8 cellular contexts compared by ENCODE assay signal in genomic region chr6:44001318-44001868, GRCh38.
DNase-seq lines count a peak whose midpoint lies in the region; ATAC-seq and TF ChIP-seq lines count a peak whose summit lies in the region.

No MANE protein-coding gene starts in this region.

- peak overlapping the region; percentile 95 for H3K4me3 Mint-ChIP-seq in activated CD8-positive, alpha-beta T cell treated with anti-CD3 and anti-CD28 coated beads for 36 hours

- peak; percentile 20 to 32 for DNase-seq in activated CD4-positive, alpha-beta T cell treated with anti-CD3 and anti-CD28 coated beads, Interleukin-2, amount 50 U/mL, for 48 hours
- DNase-seq in activated CD4-positive, alpha-beta T cell treated with anti-CD3 and anti-CD28 coated beads, Interleukin-2, amount 50 U/mL, for 1 hour = no peak
- DNase-seq in HuH-7 (ENCODE audit: low spot score) = peak; percentile 88
- peak; percentile 71 for DNase-seq in activated CD8-positive, alpha-beta T cell treated with anti-CD3 and anti-CD28 coated beads for 36 hours
- no peak for DNase-seq in kidney epithelial cell (ENCODE audit: low read depth)
- DNase-seq in NK-92 treated with Interleukin-12 subunit alpha and Interleukin-12 subunit beta, amount 100 ng/mL, for 24 hours (lab: John Stamatoyannopoulos, UW) = no peak
- no peak for DNase-seq in NCI-H1048 (lab: John Stamatoyannopoulos, UW)

- POLR2A ChIA-PET in activated CD8-positive, alpha-beta T cell treated with anti-CD3 and anti-CD28 coated beads for 36 hours (lab: Charles Lee) = interaction anchor here (0.6 to 1.5 kb wide), 2 partner anchors 77 to 231 kb away, joined by 3 to 6 read pairs; partner anchors contain the start of gene VEGFA

- peak overlapping the region; percentile 96 for H3K27ac Mint-ChIP-seq in activated CD8-positive, alpha-beta T cell treated with anti-CD3 and anti-CD28 coated beads for 36 hours

- TF ChIP-seq CTCF in activated CD8-positive, alpha-beta T cell treated with anti-CD3 and anti-CD28 coated beads for 36 hours (IDR thresholded peaks at IDR 0.05) = peak; percentile 50
- TF ChIP-seq CTCF in kidney epithelial cell (IDR thresholded peaks at IDR 0.05; ENCODE audit: insufficient read depth, low read length, poor library complexity, severe bottlenecking) = peak; percentile 76

- peaks cover 31% of the 10 kb centered on the region for H3K27me3 Mint-ChIP-seq in activated CD8-positive, alpha-beta T cell treated with anti-CD3 and anti-CD28 coated beads for 36 hours

- CTCF ChIA-PET in activated CD8-positive, alpha-beta T cell treated with anti-CD3 and anti-CD28 coated beads for 36 hours (lab: Charles Lee) = interaction anchor here (0.9 to 2.3 kb wide), 6 partner anchors 8 to 232 kb away, joined by 3 to 8 read pairs (median 5); partner anchors contain the start of gene VEGFA

- H3K4me3 ChIP-seq in kidney epithelial cell (ENCODE audit: low read depth, low read length) = no peak overlapping the region

- H3K27me3 ChIP-seq in kidney epithelial cell (ENCODE audit: control insufficient read depth, insufficient read depth, low read length) = no peaks in the 10 kb centered on the region

- intact Hi-C loops in activated CD8-positive, alpha-beta T cell treated with anti-CD3 and anti-CD28 coated beads for 36 hours (cut with micrococcal nuclease) = no loop called here

- ATAC-seq in activated CD8-positive, alpha-beta T cell treated with anti-CD3 and anti-CD28 coated beads for 36 hours = peak; percentile 37
- no peak for ATAC-seq in HG03439 (IDR thresholded peaks at IDR 0.05; ENCODE audit: unreplicated experiment)

- H3K9me3 Mint-ChIP-seq in activated CD8-positive, alpha-beta T cell treated with anti-CD3 and anti-CD28 coated beads for 36 hours = no peaks in the 10 kb centered on the region

- no peaks in the 10 kb centered on the region for H3K36me3 ChIP-seq in kidney epithelial cell (ENCODE audit: control insufficient read depth, insufficient read depth, low read length)

- peaks cover 8% of the 10 kb centered on the region for H3K36me3 Mint-ChIP-seq in activated CD8-positive, alpha-beta T cell treated with anti-CD3 and anti-CD28 coated beads for 36 hours (ENCODE audit: low read depth)

- H3K4me1 Mint-ChIP-seq in activated CD8-positive, alpha-beta T cell treated with anti-CD3 and anti-CD28 coated beads for 36 hours (ENCODE audit: low read depth) = peaks cover 34% of the 10 kb centered on the region

Comparison
In these comparisons a context has a peak if more than half of its experiments do, and no peak if none do; other contexts are left out.
1. DNase-seq: peak in activated CD4-positive, alpha-beta T cell treated with anti-CD3 and anti-CD28 coated beads, Interleukin-2, amount 50 U/mL, for 48 hours (2 of 2), HuH-7 (single experiment) and activated CD8-positive, alpha-beta T cell treated with anti-CD3 and anti-CD28 coated beads for 36 hours (single experiment); none in activated CD4-positive, alpha-beta T cell treated with anti-CD3 and anti-CD28 coated beads, Interleukin-2, amount 50 U/mL, for 1 hour (single experiment), kidney epithelial cell (single experiment), NK-92 treated with Interleukin-12 subunit alpha and Interleukin-12 subunit beta, amount 100 ng/mL, for 24 hours (single experiment) and NCI-H1048 (single experiment).